ENCODE assay signal across 14 cellular contexts in the genomic region with DNA sequence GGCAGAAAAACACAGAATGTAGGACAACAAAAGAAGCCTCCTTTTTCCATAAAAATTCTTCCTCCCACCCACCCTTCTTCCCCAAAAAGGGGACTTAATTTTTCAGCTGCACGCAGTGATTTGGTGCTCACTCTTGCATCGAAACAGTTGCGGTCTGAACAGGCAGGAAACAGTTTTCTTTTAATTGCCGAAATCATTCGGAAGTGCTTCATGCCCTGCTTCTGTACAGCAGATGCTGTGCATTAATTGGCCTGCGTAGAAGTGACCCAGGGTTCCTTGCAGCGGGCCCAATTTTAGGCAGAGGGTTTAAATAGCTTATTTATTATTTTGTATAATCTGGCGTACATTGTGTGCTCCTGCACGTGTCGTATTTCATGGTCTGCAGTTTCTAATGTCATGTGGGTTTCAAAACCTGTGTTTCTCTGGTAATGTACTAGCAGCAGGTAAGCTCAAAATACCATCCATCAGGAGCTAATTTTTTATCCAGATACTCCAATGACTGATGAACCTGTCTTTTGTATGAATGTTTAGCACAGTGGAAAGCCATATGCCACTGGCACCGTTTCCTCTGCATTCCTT.
DNase-seq lines count a peak whose midpoint lies in the region; ATAC-seq, FAIRE-seq and TF ChIP-seq lines count a peak whose summit lies in the region.
"Had no signal": no experiment of that assay in that cellular context is flagged by ENCODE, and none has a peak within 500 bp of the region (broad histone marks: within the 10 kb centered on the region; RNA-seq: fewer than 3 reads in every experiment).

No MANE protein-coding gene starts in this region.

- no peak for TF ChIP-seq EP300 in H1 (IDR thresholded peaks at IDR 0.05; ENCODE audit: borderline replicate concordance in 1 of 2, low read depth in 2 of 2, low read length in 2 of 2)

- no peaks in the 10 kb centered on the region; a peak in 1 of 22 replicates for H3K36me3 ChIP-seq in BLaER1 treated with 17β-estradiol and CSF1 and Interleukin-3, amounts not matched to agents 10 nM and 100 nM
- H3K36me3 ChIP-seq in H1 (ENCODE audit: control insufficient read depth in 2 of 4, insufficient read depth in 4 of 4, low read length in 3 of 4): no peaks in the 10 kb centered on the region
- H3K36me3 ChIP-seq: SJSA1 had no signal

- no peak overlapping the region for H4K91ac ChIP-seq in H1 (replicated peaks; ENCODE audit: insufficient read length, low read length)

- H2AK5ac ChIP-seq in H1 (ENCODE audit: low read depth, low read length): no peak overlapping the region; the same call in 1 of the 2 replicates

- H3K23ac ChIP-seq in H1 (ENCODE audit: insufficient read length): no peak overlapping the region

- H3K23me2 ChIP-seq in H1 (ENCODE audit: low read depth, low read length): no peaks in the 10 kb centered on the region

- no peak overlapping the region for H4K5ac ChIP-seq in H1 (ENCODE audit: insufficient read length, low read depth, low read length)

- H4K20me1 ChIP-seq in BLaER1 treated with 17β-estradiol and CSF1 and Interleukin-3, amounts not matched to agents 10 nM and 100 nM: peaks cover 0 to 19% (median 0%) of the 10 kb centered on the region in 11 experiments; a peak in 4 of 22 replicates
- H4K20me1 ChIP-seq in H1 (replicated peaks in 1 of 2; ENCODE audit: control insufficient read depth in 1 of 2, insufficient read depth in 2 of 2, low read length in 2 of 2): no peaks in the 10 kb centered on the region

- no peak for TF ChIP-seq RAD21 in H1 (IDR thresholded peaks at IDR 0.05 in 1 of 2, conservative IDR thresholded peaks at IDR 0.05 in 1 of 2; ENCODE audit: low read depth in 2 of 2, low read length in 2 of 2)

- no peak overlapping the region for H3K18ac ChIP-seq in H1 (ENCODE audit: extremely low read depth, low read length)

- no peak for FAIRE-seq in H1 (lab: Jason Lieb, UNC)
- FAIRE-seq: K562 had no signal

- peaks cover 17 to 37% (median 26%) of the 10 kb centered on the region in 10 experiments for H3K4me1 ChIP-seq in BLaER1 treated with 17β-estradiol and CSF1 and Interleukin-3, amounts not matched to agents 10 nM and 100 nM
- peaks cover 4 to 21% (median 15%) of the 10 kb centered on the region in 4 experiments for H3K4me1 ChIP-seq in H1 (replicated peaks in 1 of 4; ENCODE audit: control insufficient read depth in 3 of 4, insufficient read depth in 4 of 4, low read length in 3 of 4)
- H3K4me1 ChIP-seq: SJSA1 had no signal

- H2BK20ac ChIP-seq in H1 (ENCODE audit: low read length): no peak overlapping the region

- H3K4me2 ChIP-seq in BLaER1 treated with 17β-estradiol and CSF1 and Interleukin-3, amounts not matched to agents 10 nM and 100 nM: peak overlapping the region; percentile 81 to 96 (median 86)
- H3K4me2 ChIP-seq in H1 (ENCODE audit: insufficient read depth in 1 of 2, low read depth in 2 of 2, low read length in 2 of 2): no peak overlapping the region

- H3K4ac ChIP-seq in H1 (replicated peaks; ENCODE audit: insufficient read length, low read depth, low read length): no peak overlapping the region

- H3K79me2 ChIP-seq in H1 (ENCODE audit: control insufficient read depth in 1 of 2, insufficient read depth in 2 of 2, low read length in 2 of 2): no peaks in the 10 kb centered on the region

- no peak for TF ChIP-seq POLR2A in H1 (IDR thresholded peaks at IDR 0.05; ENCODE audit: control extremely low read depth in 1 of 2, low read depth in 2 of 2, low read length in 2 of 2)

- H3K79me1 ChIP-seq in H1 (ENCODE audit: low read depth, low read length): no peaks in the 10 kb centered on the region

- peak overlapping the region in 6 of 11 experiments; percentile 8 to 65 (median 34); a peak in 5 of 22 replicates for H3K9ac ChIP-seq in BLaER1 treated with 17β-estradiol and CSF1 and Interleukin-3, amounts not matched to agents 10 nM and 100 nM
- no peak overlapping the region for H3K9ac ChIP-seq in H1 (replicated peaks in 1 of 4; ENCODE audit: extremely low read depth in 1 of 4, low read depth in 3 of 4, low read length in 3 of 4)

- no peak overlapping the region for H2AFZ ChIP-seq in H1 (ENCODE audit: low read length)

- peak overlapping the region; percentile 30; the same call in 1 of the 2 replicates for H2BK12ac ChIP-seq in H1 (ENCODE audit: low read depth, low read length)

- peak overlapping the region; percentile 22 to 59 (median 47); a peak in 15 of 20 replicates for H3K4me3 ChIP-seq in BLaER1 treated with 17β-estradiol and CSF1 and Interleukin-3, amounts not matched to agents 10 nM and 100 nM
- H3K4me3 ChIP-seq in H1 (ENCODE audit: extremely low read depth in 1 of 4, insufficient read depth in 2 of 4, low read depth in 3 of 4, low read length in 4 of 4) (no peak overlapping the region), foreskin fibroblast (ENCODE audit: low read depth in 1 of 2, low read length in 2 of 2) (no peak overlapping the region)
- H3K4me3 ChIP-seq: K562, SJSA1 had no signal

- ATAC-seq in HG03442 (IDR thresholded peaks at IDR 0.05; ENCODE audit: unreplicated experiment) (no peak), HG02678 (IDR thresholded peaks at IDR 0.05; ENCODE audit: unreplicated experiment) (no peak)
- ATAC-seq: K562, left lobe of liver had no signal

- no peak overlapping the region for H2BK120ac ChIP-seq in H1 (replicated peaks; ENCODE audit: low read depth, low read length)

- peak; percentile 81 for DNase-seq in DMS 273 (lab: John Stamatoyannopoulos, UW; ENCODE audit: unreplicated experiment)
- peak; percentile 81 for DNase-seq in NCI-H446 treated with DMSO at 0.1 percent for 48 hours (lab: John Stamatoyannopoulos, UW)
- DNase-seq in H1 (ENCODE audit: low read depth in 1 of 2, low spot score in 2 of 2): no peak
- no peak for DNase-seq in foreskin fibroblast
- DNase-seq: amygdala; dermis blood vessel endothelial cell; hypothalamus; stimulated activated CD4-positive, alpha-beta T cell treated with anti-CD3 and anti-CD28 coated beads, Interleukin-4, amount 100 ng/mL, for 4 hours had no signal

- H3K14ac ChIP-seq in H1 (ENCODE audit: insufficient read length): no peak overlapping the region

- 92% methylated on average over 11 of the region's 11 CpGs; no CpG with 5 or more reads in 1 of the 2 experiments for WGBS in H1 (ENCODE audit: extremely low coverage in 1 of 2, insufficient coverage in 1 of 2, insufficient read length in 1 of 2, insufficient replicate concordance in 2 of 2, low coverage in 1 of 2, low lambda C conversion rate in 2 of 2, missing lambda C conversion rate in 1 of 2), 2 experiments

- TF ChIP-seq CTCF in H1 (IDR thresholded peaks at IDR 0.05; ENCODE audit: control extremely low read depth in 1 of 3, insufficient read depth in 1 of 3, low read depth in 1 of 3, low read length in 3 of 3): no peak
- TF ChIP-seq CTCF in foreskin fibroblast (IDR thresholded peaks at IDR 0.05; ENCODE audit: low read depth, low read length): no peak

- POLR2A ChIA-PET in H1 (lab: Charles Lee; ENCODE audit: partially characterized antibody): interaction anchor here (1.1 kb wide), 1 partner anchor 857 kb away, joined by 3 read pairs; no protein-coding TSS in a partner anchor

- peak overlapping the region; percentile 5; the same call in 1 of the 2 replicates for H2BK5ac ChIP-seq in H1 (ENCODE audit: low read depth, low read length)

- peak overlapping the region in 1 of 11 experiments; percentile 41; a peak in 1 of 22 replicates for H3K27ac ChIP-seq in BLaER1 treated with 17β-estradiol and CSF1 and Interleukin-3, amounts not matched to agents 10 nM and 100 nM
- H3K27ac ChIP-seq in H1 (ENCODE audit: low read depth, low read length): no peak overlapping the region
- H3K27ac ChIP-seq: SJSA1 had no signal

- H3K9me3 ChIP-seq in BLaER1 treated with 17β-estradiol and CSF1 and Interleukin-3, amounts not matched to agents 10 nM and 100 nM (replicated peaks in 1 of 11): no peaks in the 10 kb centered on the region
- no peaks in the 10 kb centered on the region for H3K9me3 ChIP-seq in H1 (ENCODE audit: insufficient read depth in 2 of 2, low read depth in 1 of 2, low read length in 1 of 2)
- H3K9me3 ChIP-seq: SJSA1 had no signal

- H3K56ac ChIP-seq in H1 (replicated peaks; ENCODE audit: insufficient read length, low read depth, low read length): no peak overlapping the region

- peaks cover 0 to 26% (median 0%) of the 10 kb centered on the region in 11 experiments; a peak in 7 of 22 replicates for H3K27me3 ChIP-seq in BLaER1 treated with 17β-estradiol and CSF1 and Interleukin-3, amounts not matched to agents 10 nM and 100 nM
- no peaks in the 10 kb centered on the region for H3K27me3 ChIP-seq in H1 (replicated peaks in 1 of 4; ENCODE audit: control insufficient read depth in 3 of 4, extremely low read depth in 1 of 4, insufficient read depth in 3 of 4, low read length in 3 of 4)
- H3K27me3 ChIP-seq: SJSA1 had no signal

- H2BK15ac ChIP-seq in H1 (ENCODE audit: low read length): no peak overlapping the region

- CTCF ChIA-PET in H1 (lab: Charles Lee; ENCODE audit: partially characterized antibody): interaction anchor here (0.8 to 1.7 kb wide), 6 partner anchors 8 to 614 kb away, joined by 3 to 6 read pairs (median 3); no protein-coding TSS in a partner anchor

- H4K8ac ChIP-seq in H1 (ENCODE audit: extremely low read depth, insufficient read depth, low read length): no peak overlapping the region

TF ChIP-seq in H1, 55 proteins besides CTCF, POLR2A, EP300 and RAD21 (continues in another document):
- TF ChIP-seq TBP (IDR thresholded peaks at IDR 0.05; ENCODE audit: low read depth, low read length) (no peak), CHD1 (IDR thresholded peaks at IDR 0.05; ENCODE audit: low read depth, low read length) (no peak), ZNF274 (IDR thresholded peaks at IDR 0.05; ENCODE audit: borderline replicate concordance, extremely low read depth, low read length) (no peak), HDAC6 (IDR thresholded peaks at IDR 0.05; ENCODE audit: low read depth, low read length) (no peak), FOSL1 (IDR thresholded peaks at IDR 0.05; ENCODE audit: insufficient read depth, low read depth, low read length) (no peak), BRCA1 (IDR thresholded peaks at IDR 0.05; ENCODE audit: low read depth, low read length) (no peak), ASH2L (IDR thresholded peaks at IDR 0.05; ENCODE audit: low read length) (no peak), TAF1 (IDR thresholded peaks at IDR 0.05; ENCODE audit: low read depth, low read length) (no peak), PHF8 (conservative IDR thresholded peaks at IDR 0.05; ENCODE audit: low read depth, low read length) (no peak), TAF7 (optimal IDR thresholded peaks at IDR 0.05; ENCODE audit: borderline replicate concordance, low read depth, low read length) (no peak), GABPA (IDR thresholded peaks at IDR 0.05; ENCODE audit: borderline replicate concordance, insufficient read depth, low read length) (no peak)
- TF ChIP-seq, protein P1, sequence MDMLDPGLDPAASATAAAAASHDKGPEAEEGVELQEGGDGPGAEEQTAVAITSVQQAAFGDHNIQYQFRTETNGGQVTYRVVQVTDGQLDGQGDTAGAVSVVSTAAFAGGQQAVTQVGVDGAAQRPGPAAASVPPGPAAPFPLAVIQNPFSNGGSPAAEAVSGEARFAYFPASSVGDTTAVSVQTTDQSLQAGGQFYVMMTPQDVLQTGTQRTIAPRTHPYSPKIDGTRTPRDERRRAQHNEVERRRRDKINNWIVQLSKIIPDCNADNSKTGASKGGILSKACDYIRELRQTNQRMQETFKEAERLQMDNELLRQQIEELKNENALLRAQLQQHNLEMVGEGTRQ (IDR thresholded peaks at IDR 0.05; ENCODE audit: low read length): no peak

Comparison
In these comparisons a context has a peak if more than half of its experiments do, and no peak if none do; other contexts are left out.
1. H3K4me2 ChIP-seq: peak in BLaER1 treated with 17β-estradiol and CSF1 and Interleukin-3, amounts not matched to agents 10 nM and 100 nM (11 of 11); none in H1 (0 of 2).
2. H3K4me3 ChIP-seq: peak in BLaER1 treated with 17β-estradiol and CSF1 and Interleukin-3, amounts not matched to agents 10 nM and 100 nM (10 of 10); none in H1 (0 of 4) and foreskin fibroblast (0 of 2).
3. H3K9ac ChIP-seq: peak in BLaER1 treated with 17β-estradiol and CSF1 and Interleukin-3, amounts not matched to agents 10 nM and 100 nM (6 of 11); none in H1 (0 of 4).
4. DNase-seq: peak in DMS 273 (single experiment) and NCI-H446 treated with DMSO at 0.1 percent for 48 hours (single experiment); none in H1 (0 of 2) and foreskin fibroblast (0 of 2).